Comparison of ENCODE assay signal across 1 cellular context in genomic region chr1:90579212-90579802, GRCh38.
TF ChIP-seq lines count a peak whose summit lies in the region.

No MANE protein-coding gene starts in this region.

TF ChIP-seq in GM23338, 12 proteins besides CTCF, POLR2A, EP300 and RAD21 (continued from another document):
- TF ChIP-seq ZNF462 (CRISPR knock-in tag; IDR thresholded peaks at IDR 0.05) (no peak), CREB1 (CRISPR knock-in tag; IDR thresholded peaks at IDR 0.05; ENCODE audit: low read depth) (no peak)
